ENCODE assay signal across 8 cellular contexts in the genomic region with DNA sequence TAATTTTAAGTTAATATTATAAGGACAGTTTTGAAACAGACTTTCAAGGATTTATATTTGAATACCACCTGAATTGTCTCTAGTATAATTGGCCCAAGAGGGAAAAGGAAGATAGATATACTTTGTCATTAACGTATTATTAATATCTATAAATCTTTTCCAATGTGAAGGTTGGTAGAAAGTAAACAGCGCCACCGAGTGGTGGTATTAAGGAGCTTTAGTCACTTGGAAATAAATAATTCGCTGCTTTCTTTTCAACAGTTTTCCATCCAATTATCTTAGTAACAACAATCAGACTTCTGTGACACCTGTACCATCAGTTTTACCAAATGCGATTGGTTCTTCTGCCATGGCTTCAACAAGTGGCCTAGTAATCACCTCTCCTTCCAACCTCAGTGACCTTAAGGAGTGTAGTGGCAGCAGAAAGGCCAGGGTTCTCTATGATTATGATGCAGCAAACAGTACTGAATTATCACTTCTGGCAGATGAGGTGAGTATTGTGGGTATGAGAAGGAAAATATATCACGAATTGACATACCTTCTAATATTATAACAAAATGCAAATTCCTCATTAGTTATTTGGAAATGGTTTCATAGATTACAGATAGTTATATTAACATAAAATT. TPM values are rescaled to one million over a fixed set of nuclear protein-coding genes. Genes with fewer than 3 reads are reported as not detected.
DNase-seq lines count a peak whose midpoint lies in the region; ATAC-seq, FAIRE-seq and TF ChIP-seq lines count a peak whose summit lies in the region.

No MANE protein-coding gene starts in this region.

- CTCF ChIA-PET in T-cell (lab: Charles Lee) = interaction anchor here (0.6 to 1.7 kb wide), 10 partner anchors 24 to 366 kb away, joined by 3 to 10 read pairs (median 4); partner anchors contain the start of gene SH3GLB1 (in 1 of the 2)

- 38 to 41% methylated on average over 6 of the region's 6 CpGs for WGBS in pancreas, 2 donors

- H3K4me3 Mint-ChIP-seq in T-cell = no peak overlapping the region
- no peak overlapping the region for H3K4me3 Mint-ChIP-seq in activated T-helper 1 cell treated with anti-CD3 and anti-CD28 coated beads, Interleukin-12 subunit alpha, Interleukin-12 subunit beta, Interleukin-2, Interleukin-4 antibody, amounts not matched to agents 30 ng/mL and 10 ng/mL and 1 ng/mL, durations not matched to agents 14 hours and 24 hours and 36 hours

- intact Hi-C loops in pancreas (cut with DNase I) = no loop called here
- intact Hi-C loops in activated T-helper 1 cell treated with anti-CD3 and anti-CD28 coated beads, Interleukin-12 subunit alpha, Interleukin-12 subunit beta, Interleukin-2, Interleukin-4 antibody, amounts not matched to agents 30 ng/mL and 10 ng/mL and 1 ng/mL, durations not matched to agents 14 hours and 24 hours and 36 hours (cut with micrococcal nuclease) = loop anchor here (1.0 to 5.0 kb wide), 2 partner anchors 240 to 360 kb away; no protein-coding TSS in a partner anchor

- H3K27me3 ChIP-seq in pancreas = no peaks in the 10 kb centered on the region

- H3K27me3 Mint-ChIP-seq in T-cell = no peaks in the 10 kb centered on the region
- H3K27me3 Mint-ChIP-seq in activated T-helper 1 cell treated with anti-CD3 and anti-CD28 coated beads, Interleukin-12 subunit alpha, Interleukin-12 subunit beta, Interleukin-2, Interleukin-4 antibody, amounts not matched to agents 30 ng/mL and 10 ng/mL and 1 ng/mL, durations not matched to agents 14 hours and 24 hours and 36 hours (ENCODE audit: insufficient read depth) = no peaks in the 10 kb centered on the region

- H3K9me3 Mint-ChIP-seq in T-cell = no peaks in the 10 kb centered on the region
- no peaks in the 10 kb centered on the region for H3K9me3 Mint-ChIP-seq in activated T-helper 1 cell treated with anti-CD3 and anti-CD28 coated beads, Interleukin-12 subunit alpha, Interleukin-12 subunit beta, Interleukin-2, Interleukin-4 antibody, amounts not matched to agents 30 ng/mL and 10 ng/mL and 1 ng/mL, durations not matched to agents 14 hours and 24 hours and 36 hours

- no peak overlapping the region for H3K27ac ChIP-seq in pancreas

- no peaks in the 10 kb centered on the region for H3K4me1 ChIP-seq in pancreas

- POLR2A ChIA-PET in T-cell (lab: Charles Lee) = interaction anchor here in 1 of 2 donors (0.5 kb wide), 1 partner anchor 18 kb away, joined by 8 read pairs; no protein-coding TSS in a partner anchor

- peaks cover 29% of the 10 kb centered on the region for H3K36me3 Mint-ChIP-seq in T-cell
- H3K36me3 Mint-ChIP-seq in activated T-helper 1 cell treated with anti-CD3 and anti-CD28 coated beads, Interleukin-12 subunit alpha, Interleukin-12 subunit beta, Interleukin-2, Interleukin-4 antibody, amounts not matched to agents 30 ng/mL and 10 ng/mL and 1 ng/mL, durations not matched to agents 14 hours and 24 hours and 36 hours (ENCODE audit: low read depth) = peaks cover 12% of the 10 kb centered on the region

- no peak for ATAC-seq in T-cell (replicated peaks in 1 of 4)
- peak in 2 of 4 donors; percentile 47 to 51 for ATAC-seq in pancreas
- ATAC-seq in HG02763 (IDR thresholded peaks at IDR 0.05; ENCODE audit: unreplicated experiment) = no peak

- no peak overlapping the region for H3K27ac Mint-ChIP-seq in T-cell
- no peak overlapping the region for H3K27ac Mint-ChIP-seq in activated T-helper 1 cell treated with anti-CD3 and anti-CD28 coated beads, Interleukin-12 subunit alpha, Interleukin-12 subunit beta, Interleukin-2, Interleukin-4 antibody, amounts not matched to agents 30 ng/mL and 10 ng/mL and 1 ng/mL, durations not matched to agents 14 hours and 24 hours and 36 hours

- H3K4me1 Mint-ChIP-seq in T-cell = peaks cover 0 to 4% (median 0%) of the 10 kb centered on the region in 3 donors
- H3K4me1 Mint-ChIP-seq in activated T-helper 1 cell treated with anti-CD3 and anti-CD28 coated beads, Interleukin-12 subunit alpha, Interleukin-12 subunit beta, Interleukin-2, Interleukin-4 antibody, amounts not matched to agents 30 ng/mL and 10 ng/mL and 1 ng/mL, durations not matched to agents 14 hours and 24 hours and 36 hours (ENCODE audit: low read depth) = no peaks in the 10 kb centered on the region

- peak in 3 of 4 donors; percentile 29 to 51 (median 49) for TF ChIP-seq CTCF in pancreas (IDR thresholded peaks at IDR 0.05)

- no peak overlapping the region for H3K4me3 ChIP-seq in pancreas

- DNase-seq in COLO668 (lab: John Stamatoyannopoulos, UW; ENCODE audit: unreplicated experiment) = peak; percentile 53
- peak; percentile 47 for DNase-seq in HCEC 1CT
- DNase-seq in T-cell = peak in 29 of 34 experiments; percentile 4 to 58 (median 30)
- no peak for DNase-seq in pancreas
- no peak for DNase-seq in NCI-H1930 (lab: John Stamatoyannopoulos, UW)
- no peak for DNase-seq in activated T-helper 1 cell treated with anti-CD3 and anti-CD28 coated beads, Interleukin-12 subunit alpha, Interleukin-12 subunit beta, Interleukin-2, Interleukin-4 antibody, amounts not matched to agents 30 ng/mL and 10 ng/mL and 1 ng/mL, durations not matched to agents 14 hours and 24 hours and 36 hours (ENCODE audit: low spot score)

- no peaks in the 10 kb centered on the region for H3K9me3 ChIP-seq in pancreas

- peak; percentile 72 for FAIRE-seq in endometrium (lab: Jason Lieb, UNC)
- FAIRE-seq in pancreas (lab: Jason Lieb, UNC) = no peak

- H3K36me3 ChIP-seq in pancreas = peaks cover 0 to 24% (median 11%) of the 10 kb centered on the region in 3 donors

RNA-seq across cellular contexts. Expression of gene SH3GLB1, which starts 37.7 kb away (rescaled TPM):
- total RNA-seq in T-cell (10 to 100 TPM; 42.2 to 48.0 (median 45.8) TPM), pancreas (10 to 100 TPM; 37.5 to 48.3 (median 41.6) TPM)
- 10 to 100 TPM; 15.3 to 32.1 TPM for polyA plus RNA-seq in pancreas
- 63.4 and 66.8 TPM in 2 replicates for total RNA-seq in activated T-helper 1 cell treated with anti-CD3 and anti-CD28 coated beads, Interleukin-12 subunit alpha, Interleukin-12 subunit beta, Interleukin-2, Interleukin-4 antibody, amounts not matched to agents 30 ng/mL and 10 ng/mL and 1 ng/mL, durations not matched to agents 14 hours and 24 hours and 36 hours

Comparison
In these comparisons a context has a peak if more than half of its experiments do, and no peak if none do; other contexts are left out.
1. DNase-seq: peak in COLO668 (single experiment), HCEC 1CT (single experiment) and T-cell (29 of 34); none in pancreas (0 of 6), NCI-H1930 (0 of 2) and activated T-helper 1 cell treated with anti-CD3 and anti-CD28 coated beads, Interleukin-12 subunit alpha, Interleukin-12 subunit beta, Interleukin-2, Interleukin-4 antibody, amounts not matched to agents 30 ng/mL and 10 ng/mL and 1 ng/mL, durations not matched to agents 14 hours and 24 hours and 36 hours (single experiment).